Comparison of ENCODE assay signal across 8 cellular contexts in genomic region chrX:85544609-85545008, GRCh38.
DNase-seq lines count a peak whose midpoint lies in the region; ATAC-seq, FAIRE-seq and TF ChIP-seq lines count a peak whose summit lies in the region.
"Had no signal": no experiment of that assay in that cellular context is flagged by ENCODE, and none has a peak within 500 bp of the region (broad histone marks: within the 10 kb centered on the region; RNA-seq: fewer than 3 reads in every experiment).

No MANE protein-coding gene starts in this region.

- H3K27ac Mint-ChIP-seq in endothelial cell (ENCODE audit: unreplicated experiment), result no peak overlapping the region

- no peak for ATAC-seq in pancreas
- ATAC-seq in HG02798 (IDR thresholded peaks at IDR 0.05; ENCODE audit: poor library complexity, unreplicated experiment), result no peak

- H3K36me3 ChIP-seq in pancreas, result no peaks in the 10 kb centered on the region
- H3K36me3 ChIP-seq in effector memory CD4-positive, alpha-beta T cell (ENCODE audit: control insufficient read depth, insufficient read depth, low read length), result no peaks in the 10 kb centered on the region

- intact Hi-C loops in pancreas (cut with DNase I), result loop anchor here in 1 of 3 donors (10.0 kb wide), 1 partner anchor 440 kb away; no protein-coding TSS in a partner anchor

- no peaks in the 10 kb centered on the region for H3K9me3 Mint-ChIP-seq in endothelial cell (ENCODE audit: unreplicated experiment)

- H3K4me1 Mint-ChIP-seq in endothelial cell (ENCODE audit: unreplicated experiment), result no peaks in the 10 kb centered on the region

- H3K27ac ChIP-seq in pancreas, result no peak overlapping the region
- no peak overlapping the region for H3K27ac ChIP-seq in effector memory CD4-positive, alpha-beta T cell (ENCODE audit: insufficient read depth, low read length, poor library complexity, severe bottlenecking)

- 4% methylated on average over 4 of the region's 4 CpGs for WGBS in pancreas, 2 donors

- peak; percentile 74 for TF ChIP-seq CTCF in endothelial cell (IDR thresholded peaks at IDR 0.05; ENCODE audit: unreplicated experiment)
- TF ChIP-seq CTCF in pancreas (IDR thresholded peaks at IDR 0.05), result peak; percentile 20 to 38 (median 29)

- no peaks in the 10 kb centered on the region for H3K27me3 ChIP-seq in pancreas
- H3K27me3 ChIP-seq in effector memory CD4-positive, alpha-beta T cell (replicated peaks; ENCODE audit: control insufficient read depth, insufficient read depth, low read length, poor library complexity, severe bottlenecking), result no peaks in the 10 kb centered on the region

- H3K27me3 Mint-ChIP-seq in endothelial cell (ENCODE audit: unreplicated experiment), result no peaks in the 10 kb centered on the region

- no peaks in the 10 kb centered on the region for H3K4me1 ChIP-seq in pancreas
- no peaks in the 10 kb centered on the region for H3K4me1 ChIP-seq in effector memory CD4-positive, alpha-beta T cell (ENCODE audit: control insufficient read depth, insufficient read depth, low read length, poor library complexity, severe bottlenecking)

- no peaks in the 10 kb centered on the region for H3K36me3 Mint-ChIP-seq in endothelial cell (ENCODE audit: low read depth, unreplicated experiment)

- DNase-seq in GM04504 (ENCODE audit: low read depth), result peak; percentile 1
- peak; percentile 14 for DNase-seq in NCI-H69 (lab: John Stamatoyannopoulos, UW)
- DNase-seq in endothelial cell (ENCODE audit: low spot score), result no peak
- DNase-seq in pancreas, result no peak
- no peak for DNase-seq in activated T-cell treated with anti-CD3 and anti-CD28 coated beads, Interleukin-2, amount 50 U/mL, for 1 hour
- no peak for DNase-seq in effector memory CD4-positive, alpha-beta T cell
- DNase-seq: T-helper 2 cell had no signal

- FAIRE-seq in pancreas (lab: Jason Lieb, UNC), result peak; percentile 99

- no peak overlapping the region for H3K4me3 Mint-ChIP-seq in endothelial cell (ENCODE audit: unreplicated experiment)

- no peak overlapping the region for H3K4me3 ChIP-seq in pancreas
- H3K4me3 ChIP-seq in effector memory CD4-positive, alpha-beta T cell (ENCODE audit: insufficient read depth, low read depth, low read length, poor library complexity, severe bottlenecking), result no peak overlapping the region

- no peaks in the 10 kb centered on the region for H3K9me3 ChIP-seq in pancreas
- H3K9me3 ChIP-seq in effector memory CD4-positive, alpha-beta T cell (ENCODE audit: control insufficient read depth, low read length), result no peaks in the 10 kb centered on the region

Comparison
In these comparisons a context has a peak if more than half of its experiments do, and no peak if none do; other contexts are left out.
1. DNase-seq: peak in GM04504 (single experiment) and NCI-H69 (single experiment); none in endothelial cell (single experiment), pancreas (0 of 6), activated T-cell treated with anti-CD3 and anti-CD28 coated beads, Interleukin-2, amount 50 U/mL, for 1 hour (single experiment) and effector memory CD4-positive, alpha-beta T cell (0 of 3).